1 cellular context compared by ENCODE assay signal in the genomic region with DNA sequence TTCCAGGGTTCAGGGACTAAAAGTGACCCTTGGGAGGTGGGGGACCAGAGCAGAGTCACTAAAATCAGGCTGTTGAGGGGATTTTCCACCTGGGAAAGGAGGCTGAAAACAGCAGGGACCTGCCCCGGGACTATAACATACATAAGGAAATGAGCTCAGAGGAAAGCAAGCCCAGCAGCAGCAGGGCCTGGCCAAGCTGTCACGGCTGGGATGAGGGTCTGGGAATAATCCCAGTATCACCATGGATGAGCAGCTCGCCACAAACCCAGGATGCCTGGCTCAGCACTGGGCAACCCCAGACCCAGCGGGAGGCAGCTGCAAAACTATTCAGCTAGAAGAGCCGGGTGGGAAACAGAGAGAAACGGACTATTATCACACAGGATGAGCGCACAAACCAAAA.
TF ChIP-seq lines count a peak whose summit lies in the region.

No MANE protein-coding gene starts in this region.

TF ChIP-seq in WTC11, 78 proteins besides CTCF, POLR2A, EP300 and RAD21 (continued from another document):
- no peak for TF ChIP-seq ARID4B (CRISPR knock-in tag; IDR thresholded peaks at IDR 0.05; ENCODE audit: borderline replicate concordance)
- TF ChIP-seq KAT7 (CRISPR knock-in tag; IDR thresholded peaks at IDR 0.05; ENCODE audit: borderline replicate concordance) = no peak
- TF ChIP-seq MYBL2 (CRISPR knock-in tag; IDR thresholded peaks at IDR 0.05) = no peak
- no peak for TF ChIP-seq GRHL2 (CRISPR knock-in tag; IDR thresholded peaks at IDR 0.05; ENCODE audit: insufficient replicate concordance, severe bottlenecking)
- no peak for TF ChIP-seq USF2 (CRISPR knock-in tag; IDR thresholded peaks at IDR 0.05)
- TF ChIP-seq, protein P1, sequence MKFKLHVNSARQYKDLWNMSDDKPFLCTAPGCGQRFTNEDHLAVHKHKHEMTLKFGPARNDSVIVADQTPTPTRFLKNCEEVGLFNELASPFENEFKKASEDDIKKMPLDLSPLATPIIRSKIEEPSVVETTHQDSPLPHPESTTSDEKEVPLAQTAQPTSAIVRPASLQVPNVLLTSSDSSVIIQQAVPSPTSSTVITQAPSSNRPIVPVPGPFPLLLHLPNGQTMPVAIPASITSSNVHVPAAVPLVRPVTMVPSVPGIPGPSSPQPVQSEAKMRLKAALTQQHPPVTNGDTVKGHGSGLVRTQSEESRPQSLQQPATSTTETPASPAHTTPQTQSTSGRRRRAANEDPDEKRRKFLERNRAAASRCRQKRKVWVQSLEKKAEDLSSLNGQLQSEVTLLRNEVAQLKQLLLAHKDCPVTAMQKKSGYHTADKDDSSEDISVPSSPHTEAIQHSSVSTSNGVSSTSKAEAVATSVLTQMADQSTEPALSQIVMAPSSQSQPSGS (CRISPR knock-in tag; IDR thresholded peaks at IDR 0.05; ENCODE audit: borderline replicate concordance, low read depth) = no peak
- TF ChIP-seq SMAD4 (CRISPR knock-in tag; IDR thresholded peaks at IDR 0.05) = no peak
